2 cellular contexts compared by ENCODE assay signal in genomic region chr15:76866008-76866407, GRCh38.
TF ChIP-seq lines count a peak whose summit lies in the region.

No MANE protein-coding gene starts in this region.

TF ChIP-seq in IMR-90, 13 proteins besides CTCF, POLR2A, EP300 and RAD21 (continued from another document):
- TF ChIP-seq ELK1 (IDR thresholded peaks at IDR 0.05; ENCODE audit: borderline replicate concordance, low read depth, low read length) (no peak), RFX5 (IDR thresholded peaks at IDR 0.05; ENCODE audit: low read depth, low read length) (no peak), SMC3 (IDR thresholded peaks at IDR 0.05; ENCODE audit: low read depth, low read length) (no peak), MXI1 (IDR thresholded peaks at IDR 0.05; ENCODE audit: borderline replicate concordance, low read depth, low read length) (no peak)

TF ChIP-seq in GM23338, 12 proteins besides CTCF, POLR2A, EP300 and RAD21 (continued from another document):
- TF ChIP-seq REST (IDR thresholded peaks at IDR 0.05; ENCODE audit: unreplicated experiment) (no peak), ETS1 (IDR thresholded peaks at IDR 0.05) (no peak), STAT1 (IDR thresholded peaks at IDR 0.05; ENCODE audit: unreplicated experiment) (no peak), EZH2phosphoT487 (IDR thresholded peaks at IDR 0.05; ENCODE audit: unreplicated experiment) (no peak), ZNF462 (CRISPR knock-in tag; IDR thresholded peaks at IDR 0.05) (no peak), NANOG (IDR thresholded peaks at IDR 0.05; ENCODE audit: borderline replicate concordance) (no peak)
